In genomic region chr6:13026557-13026956, GRCh38 we compare ENCODE assay signal across 21 cellular contexts.
DNase-seq lines count a peak whose midpoint lies in the region; ATAC-seq, FAIRE-seq and TF ChIP-seq lines count a peak whose summit lies in the region.
"Had no signal": no experiment of that assay in that cellular context is flagged by ENCODE, and none has a peak within 500 bp of the region (broad histone marks: within the 10 kb centered on the region; RNA-seq: fewer than 3 reads in every experiment).

No MANE protein-coding gene starts in this region.

- H3K9me3 ChIP-seq in neuronal stem cell (replicated peaks in 1 of 2; ENCODE audit: control insufficient read depth in 2 of 2, insufficient read depth in 1 of 2, low read depth in 1 of 2, low read length in 2 of 2) (peaks cover 0 to 2% of the 10 kb centered on the region in 2 donors), small intestine (ENCODE audit: control insufficient read depth, low read depth) (no peaks in the 10 kb centered on the region)
- H3K9me3 ChIP-seq: gastrocnemius medialis, stomach had no signal

- H2BK12ac ChIP-seq in neuronal stem cell (ENCODE audit: low read length) = no peak overlapping the region

- peak overlapping the region; percentile 42 for H3K18ac ChIP-seq in neuronal stem cell (ENCODE audit: low read length)

- H3K36me3 ChIP-seq in H7 (replicated peaks; ENCODE audit: control insufficient read depth, insufficient read depth, low read length) (no peaks in the 10 kb centered on the region), neuronal stem cell (replicated peaks in 1 of 2; ENCODE audit: control insufficient read depth in 2 of 2, insufficient read depth in 2 of 2, low read length in 2 of 2) (no peaks in the 10 kb centered on the region), small intestine (ENCODE audit: control insufficient read depth in 2 of 2, insufficient read depth in 2 of 2, low read length in 2 of 2) (no peaks in the 10 kb centered on the region)
- H3K36me3 ChIP-seq: gastrocnemius medialis, stomach had no signal

- H3K27ac Mint-ChIP-seq in activated T-cell treated with anti-CD3 and anti-CD28 coated beads, Interleukin-2, amount 50 U/mL, for 24 hours = no peak overlapping the region
- H3K27ac Mint-ChIP-seq: activated CD4-positive, alpha-beta T cell treated with anti-CD3 and anti-CD28 coated beads, Interleukin-2, amount 10 ng/mL, durations not matched to agents 24 days and 14 days; H9 had no signal

- H3K9me3 Mint-ChIP-seq in activated T-cell treated with anti-CD3 and anti-CD28 coated beads, Interleukin-2, amount 50 U/mL, for 24 hours = no peaks in the 10 kb centered on the region
- H3K9me3 Mint-ChIP-seq: activated CD4-positive, alpha-beta T cell treated with anti-CD3 and anti-CD28 coated beads, Interleukin-2, amount 10 ng/mL, durations not matched to agents 24 days and 14 days; H9 had no signal

- H3K9ac ChIP-seq in neuronal stem cell (ENCODE audit: low read depth, low read length, poor library complexity) = no peak overlapping the region

- no peak overlapping the region for H3K23ac ChIP-seq in neuronal stem cell (ENCODE audit: low read depth, low read length, poor library complexity)

- no peak overlapping the region for H2BK5ac ChIP-seq in neuronal stem cell (ENCODE audit: low read length)

- no peak overlapping the region for H4K91ac ChIP-seq in neuronal stem cell (ENCODE audit: low read depth, low read length, poor library complexity)

- peak overlapping the region in 52 of 59 donors; percentile 1 to 85 (median 66) for H3K27ac ChIP-seq in dorsolateral prefrontal cortex
- H3K27ac ChIP-seq in neuronal stem cell (replicated peaks; ENCODE audit: low read length) = no peak overlapping the region
- no peak overlapping the region for H3K27ac ChIP-seq in small intestine (ENCODE audit: low read depth in 1 of 2, low read length in 1 of 2)
- H3K27ac ChIP-seq: gastrocnemius medialis, HL-60, stomach had no signal

- ATAC-seq in HG03045 (IDR thresholded peaks at IDR 0.05; ENCODE audit: unreplicated experiment) = no peak
- ATAC-seq: gastrocnemius medialis, left lobe of liver had no signal

- H3K4me3 Mint-ChIP-seq in activated T-cell treated with anti-CD3 and anti-CD28 coated beads, Interleukin-2, amount 50 U/mL, for 24 hours = no peak overlapping the region
- H3K4me3 Mint-ChIP-seq: activated CD4-positive, alpha-beta T cell treated with anti-CD3 and anti-CD28 coated beads, Interleukin-2, amount 10 ng/mL, durations not matched to agents 24 days and 14 days; H9 had no signal

- H3K4me3 ChIP-seq in H7 (ENCODE audit: insufficient read depth, low read depth, low read length) = no peak overlapping the region
- H3K4me3 ChIP-seq in dorsolateral prefrontal cortex = peak overlapping the region in 24 of 59 donors; percentile 0 to 36 (median 18)
- no peak overlapping the region for H3K4me3 ChIP-seq in neuronal stem cell (ENCODE audit: low read length in 2 of 2)
- no peak overlapping the region for H3K4me3 ChIP-seq in small intestine (ENCODE audit: low read depth in 1 of 2, low read length in 2 of 2)
- H3K4me3 ChIP-seq: gastrocnemius medialis, stomach had no signal

- H2BK15ac ChIP-seq in neuronal stem cell (ENCODE audit: low read length) = no peak overlapping the region

- no peak overlapping the region for H3K4ac ChIP-seq in neuronal stem cell (ENCODE audit: low read length)

- no peak overlapping the region for H4K8ac ChIP-seq in neuronal stem cell (ENCODE audit: low read depth, low read length)

- intact Hi-C loops in dorsolateral prefrontal cortex (cut with DNase I) = no loop called here

- no peak overlapping the region for H3K14ac ChIP-seq in neuronal stem cell (ENCODE audit: low read length)

- WGBS in neuronal stem cell (ENCODE audit: extremely low coverage in 2 of 2, insufficient read length in 2 of 2, insufficient replicate concordance in 1 of 2), 2 donors = no CpG with 5 or more reads among the region's 5 CpGs
- WGBS in small intestine, 3 donors = 59 to 75% (median 63%) methylated on average over 5 of the region's 5 CpGs

- peak; percentile 21 for DNase-seq in H7
- DNase-seq in NCI-H524 treated with DMSO at 0.1 percent for 48 hours (lab: John Stamatoyannopoulos, UW) = peak; percentile 75
- DNase-seq in dorsolateral prefrontal cortex = peak in 2 of 10 donors; percentile 23 to 43
- DNase-seq in neuronal stem cell (ENCODE audit: low spot score) = no peak
- DNase-seq in activated T-cell treated with anti-CD3 and anti-CD28 coated beads, Interleukin-2, amount 50 U/mL, for 24 hours = no peak
- DNase-seq in small intestine = no peak
- DNase-seq: activated CD4-positive, alpha-beta T cell treated with anti-CD3 and anti-CD28 coated beads, Interleukin-2, amount 10 ng/mL, durations not matched to agents 24 days and 14 days; activated CD8-positive, alpha-beta memory T cell treated with anti-CD3 and anti-CD28 coated beads, Interleukin-2, amount 50 U/mL, for 4 hours; activated naive CD4-positive, alpha-beta T cell; dermis blood vessel endothelial cell; erythroblast; gastrocnemius medialis; H9; NCI-H2029; nucleus accumbens; stimulated activated CD4-positive, alpha-beta T cell treated with anti-CD3 and anti-CD28 coated beads, Interleukin-2, amount 100 ng/mL, for 24 hours; stomach had no signal

- H3K36me3 Mint-ChIP-seq in activated T-cell treated with anti-CD3 and anti-CD28 coated beads, Interleukin-2, amount 50 U/mL, for 24 hours (ENCODE audit: low read depth) = no peaks in the 10 kb centered on the region

- no peaks in the 10 kb centered on the region for H3K4me1 Mint-ChIP-seq in activated T-cell treated with anti-CD3 and anti-CD28 coated beads, Interleukin-2, amount 50 U/mL, for 24 hours (ENCODE audit: low read depth)
- H3K4me1 Mint-ChIP-seq: activated CD4-positive, alpha-beta T cell treated with anti-CD3 and anti-CD28 coated beads, Interleukin-2, amount 10 ng/mL, durations not matched to agents 24 days and 14 days had no signal

- no peak overlapping the region for H2BK120ac ChIP-seq in neuronal stem cell (ENCODE audit: low read depth, low read length)

- FAIRE-seq in small intestine (lab: Jason Lieb, UNC) = no peak
- FAIRE-seq: RCC 7860 had no signal

- no peaks in the 10 kb centered on the region for H3K79me1 ChIP-seq in neuronal stem cell (ENCODE audit: low read depth, low read length)

- H3K27me3 ChIP-seq in H7 (ENCODE audit: control insufficient read depth, insufficient read depth, low read length) (no peaks in the 10 kb centered on the region), dorsolateral prefrontal cortex (no peaks in the 10 kb centered on the region), neuronal stem cell (ENCODE audit: control insufficient read depth in 3 of 3, insufficient read depth in 3 of 3, low read depth in 1 of 3, low read length in 3 of 3) (no peaks in the 10 kb centered on the region), small intestine (ENCODE audit: control insufficient read depth in 2 of 2, insufficient read depth in 2 of 2, low read length in 2 of 2) (no peaks in the 10 kb centered on the region)
- H3K27me3 ChIP-seq: gastrocnemius medialis, stomach had no signal

- H2AFZ ChIP-seq in neuronal stem cell (ENCODE audit: low read length) = no peak overlapping the region

- H3K27me3 Mint-ChIP-seq in activated T-cell treated with anti-CD3 and anti-CD28 coated beads, Interleukin-2, amount 50 U/mL, for 24 hours = peaks cover 30% of the 10 kb centered on the region

- no peak for TF ChIP-seq CTCF in dorsolateral prefrontal cortex (IDR thresholded peaks at IDR 0.05 in 54 of 56, conservative IDR thresholded peaks at IDR 0.05 in 2 of 56; ENCODE audit: low read depth in 1 of 56, partially characterized antibody in 56 of 56)

- no peak overlapping the region for H2AK5ac ChIP-seq in neuronal stem cell (ENCODE audit: low read depth, low read length)

- peaks cover 0 to 4% of the 10 kb centered on the region in 2 donors for H3K4me1 ChIP-seq in neuronal stem cell (ENCODE audit: control insufficient read depth in 2 of 2, insufficient read depth in 1 of 2, low read depth in 1 of 2, low read length in 2 of 2)
- no peaks in the 10 kb centered on the region for H3K4me1 ChIP-seq in small intestine (ENCODE audit: control insufficient read depth in 2 of 2, insufficient read depth in 1 of 2, low read depth in 1 of 2, low read length in 1 of 2)
- H3K4me1 ChIP-seq: gastrocnemius medialis had no signal

- H3K4me2 ChIP-seq in neuronal stem cell (ENCODE audit: insufficient read depth, low read length, poor library complexity, severe bottlenecking) = no peak overlapping the region

Comparison
In these comparisons a context has a peak if more than half of its experiments do, and no peak if none do; other contexts are left out.
1. DNase-seq: peak in H7 (single experiment) and NCI-H524 treated with DMSO at 0.1 percent for 48 hours (single experiment); none in neuronal stem cell (single experiment), activated T-cell treated with anti-CD3 and anti-CD28 coated beads, Interleukin-2, amount 50 U/mL, for 24 hours (single experiment) and small intestine (single experiment).
2. H3K27ac ChIP-seq: peak in dorsolateral prefrontal cortex (52 of 59); none in neuronal stem cell (single experiment) and small intestine (0 of 2).